ENCODE assay signal across 19 cellular contexts in the genomic region with DNA sequence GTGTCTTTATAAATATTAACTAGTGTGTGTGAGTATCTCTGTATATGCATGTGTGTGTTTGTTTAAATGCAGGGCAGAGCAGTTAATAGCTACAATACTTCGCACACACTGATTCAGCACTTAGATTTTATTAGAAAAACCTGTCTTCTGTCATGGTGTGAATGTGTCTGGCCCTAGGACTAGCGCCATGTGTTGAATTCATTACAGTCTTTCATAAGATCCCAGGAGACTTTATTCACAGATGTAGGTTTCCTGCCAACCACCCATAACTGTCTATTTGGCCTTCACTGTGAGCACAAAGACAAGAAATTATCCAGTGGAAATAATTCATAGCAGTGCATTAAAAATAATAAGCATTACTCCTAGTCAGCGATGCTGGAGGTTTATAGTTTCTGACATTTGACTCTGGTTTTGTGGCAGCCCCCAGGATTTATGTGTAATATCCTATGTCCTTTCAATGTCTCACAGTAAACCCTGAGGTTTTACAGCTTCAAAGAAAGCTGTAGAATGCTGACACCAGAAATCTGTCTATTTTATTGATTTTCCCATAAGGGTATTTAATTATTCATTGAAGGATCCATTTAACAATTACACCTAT.
DNase-seq lines count a peak whose midpoint lies in the region; ATAC-seq, FAIRE-seq and TF ChIP-seq lines count a peak whose summit lies in the region.
"Had no signal": no experiment of that assay in that cellular context is flagged by ENCODE, and none has a peak within 500 bp of the region (broad histone marks: within the 10 kb centered on the region; RNA-seq: fewer than 3 reads in every experiment).

No MANE protein-coding gene starts in this region.

- no peak overlapping the region for H3K4me3 ChIP-seq in smooth muscle cell
- H3K4me3 ChIP-seq: dorsolateral prefrontal cortex, skin epidermis, tibial artery had no signal

- H3K79me2 ChIP-seq in smooth muscle cell (ENCODE audit: low read depth) = no peaks in the 10 kb centered on the region

- H3K27me3 ChIP-seq in smooth muscle cell (ENCODE audit: low read depth) = no peaks in the 10 kb centered on the region
- H3K27me3 ChIP-seq: dorsolateral prefrontal cortex, tibial artery had no signal

- no peaks in the 10 kb centered on the region for H3K4me1 Mint-ChIP-seq in activated CD8-positive, alpha-beta T cell treated with anti-CD3 and anti-CD28 coated beads for 36 hours (ENCODE audit: low read depth)
- H3K4me1 Mint-ChIP-seq: activated naive CD4-positive, alpha-beta T cell treated with anti-CD3 and anti-CD28 coated beads, Interleukin-2, amount 50 U/mL, for 24 hours; naive B cell had no signal

- H3K9me3 ChIP-seq in smooth muscle cell (replicated peaks; ENCODE audit: low read depth) = no peaks in the 10 kb centered on the region
- H3K9me3 ChIP-seq: tibial artery had no signal

- FAIRE-seq in endometrium (lab: Jason Lieb, UNC) = peak; percentile 91

- no peaks in the 10 kb centered on the region for H4K20me1 ChIP-seq in smooth muscle cell (ENCODE audit: low read depth)

- ATAC-seq in activated CD8-positive, alpha-beta T cell treated with anti-CD3 and anti-CD28 coated beads for 36 hours = no peak
- no peak for ATAC-seq in HG02623 (IDR thresholded peaks at IDR 0.05; ENCODE audit: unreplicated experiment)

- H3K4me1 ChIP-seq in smooth muscle cell (ENCODE audit: low read depth) = no peaks in the 10 kb centered on the region
- H3K4me1 ChIP-seq: tibial artery had no signal

- CTCF ChIA-PET in activated CD8-positive, alpha-beta T cell treated with anti-CD3 and anti-CD28 coated beads for 36 hours (lab: Charles Lee) = no interaction called here

- POLR2A ChIA-PET in activated CD8-positive, alpha-beta T cell treated with anti-CD3 and anti-CD28 coated beads for 36 hours (lab: Charles Lee) = no interaction called here

- H2AFZ ChIP-seq in smooth muscle cell (ENCODE audit: low read depth) = peak overlapping the region; percentile 27

- intact Hi-C loops in activated CD8-positive, alpha-beta T cell treated with anti-CD3 and anti-CD28 coated beads for 36 hours (cut with micrococcal nuclease) = no loop called here

- no peaks in the 10 kb centered on the region for H3K36me3 ChIP-seq in smooth muscle cell (ENCODE audit: low read depth)
- H3K36me3 ChIP-seq: tibial artery had no signal

- H3K9ac ChIP-seq in smooth muscle cell (ENCODE audit: low read depth) = no peak overlapping the region

- H3K36me3 Mint-ChIP-seq in activated CD8-positive, alpha-beta T cell treated with anti-CD3 and anti-CD28 coated beads for 36 hours (ENCODE audit: low read depth) = no peaks in the 10 kb centered on the region
- H3K36me3 Mint-ChIP-seq: activated CD4-positive, alpha-beta memory T cell treated with anti-CD3 and anti-CD28 coated beads for 36 hours; activated naive CD4-positive, alpha-beta T cell treated with anti-CD3 and anti-CD28 coated beads, Interleukin-2, amount 50 U/mL, for 24 hours; naive B cell had no signal

- DNase-seq in DMS53 (lab: John Stamatoyannopoulos, UW) (peak; percentile 14), DMS53 treated with DMSO at 0.1 percent for 48 hours (lab: John Stamatoyannopoulos, UW; ENCODE audit: unreplicated experiment) (no peak), NCI-H446 treated with DMSO at 0.1 percent for 48 hours (lab: John Stamatoyannopoulos, UW) (peak; percentile 98), smooth muscle cell (lab: John Stamatoyannopoulos, UW; ENCODE audit: unreplicated experiment) (no peak), NCI-H82 treated with DMSO at 0.1 percent for 48 hours (lab: John Stamatoyannopoulos, UW; ENCODE audit: unreplicated experiment) (no peak)
- no peak for DNase-seq in activated CD8-positive, alpha-beta T cell treated with anti-CD3 and anti-CD28 coated beads for 36 hours
- DNase-seq: activated CD4-positive, alpha-beta memory T cell treated with anti-CD3 and anti-CD28 coated beads for 36 hours; DND-41; dorsolateral prefrontal cortex; naive B cell; NCI-H345; T1000; tibial artery had no signal

- H3K27me3 Mint-ChIP-seq in activated CD8-positive, alpha-beta T cell treated with anti-CD3 and anti-CD28 coated beads for 36 hours = no peaks in the 10 kb centered on the region
- H3K27me3 Mint-ChIP-seq: activated CD4-positive, alpha-beta memory T cell treated with anti-CD3 and anti-CD28 coated beads for 36 hours; activated naive CD4-positive, alpha-beta T cell treated with anti-CD3 and anti-CD28 coated beads, Interleukin-2, amount 50 U/mL, for 24 hours; naive B cell had no signal

- H3K9me3 Mint-ChIP-seq in activated CD8-positive, alpha-beta T cell treated with anti-CD3 and anti-CD28 coated beads for 36 hours = no peaks in the 10 kb centered on the region

- H3K27ac Mint-ChIP-seq in activated CD8-positive, alpha-beta T cell treated with anti-CD3 and anti-CD28 coated beads for 36 hours = no peak overlapping the region
- H3K27ac Mint-ChIP-seq: activated CD4-positive, alpha-beta memory T cell treated with anti-CD3 and anti-CD28 coated beads for 36 hours; activated naive CD4-positive, alpha-beta T cell treated with anti-CD3 and anti-CD28 coated beads, Interleukin-2, amount 50 U/mL, for 24 hours; naive B cell had no signal

- H3K4me2 ChIP-seq in smooth muscle cell = no peak overlapping the region

- H3F3A ChIP-seq in smooth muscle cell (ENCODE audit: low read depth) = no peaks in the 10 kb centered on the region

- H3K27ac ChIP-seq in smooth muscle cell (ENCODE audit: low read depth) = no peak overlapping the region
- H3K27ac ChIP-seq: 22Rv1, dorsolateral prefrontal cortex, RWPE1, skin epidermis, tibial artery had no signal

- TF ChIP-seq CTCF in smooth muscle cell (IDR thresholded peaks at IDR 0.05; ENCODE audit: borderline replicate concordance, insufficient read depth, poor library complexity, severe bottlenecking) = no peak
- TF ChIP-seq CTCF in activated CD8-positive, alpha-beta T cell treated with anti-CD3 and anti-CD28 coated beads for 36 hours (IDR thresholded peaks at IDR 0.05) = no peak

- H3K4me3 Mint-ChIP-seq in activated CD8-positive, alpha-beta T cell treated with anti-CD3 and anti-CD28 coated beads for 36 hours = no peak overlapping the region
- H3K4me3 Mint-ChIP-seq: activated CD4-positive, alpha-beta memory T cell treated with anti-CD3 and anti-CD28 coated beads for 36 hours; activated naive CD4-positive, alpha-beta T cell treated with anti-CD3 and anti-CD28 coated beads, Interleukin-2, amount 50 U/mL, for 24 hours; naive B cell had no signal

- WGBS in smooth muscle cell (ENCODE audit: low lambda C conversion rate) = 58% methylated on average over 3 of the region's 3 CpGs

Comparison
In these comparisons a context has a peak if more than half of its experiments do, and no peak if none do; other contexts are left out.
1. DNase-seq: peak in DMS53 (single experiment) and NCI-H446 treated with DMSO at 0.1 percent for 48 hours (single experiment); none in DMS53 treated with DMSO at 0.1 percent for 48 hours (single experiment), smooth muscle cell (single experiment), activated CD8-positive, alpha-beta T cell treated with anti-CD3 and anti-CD28 coated beads for 36 hours (single experiment) and NCI-H82 treated with DMSO at 0.1 percent for 48 hours (single experiment).